In the genomic region with DNA sequence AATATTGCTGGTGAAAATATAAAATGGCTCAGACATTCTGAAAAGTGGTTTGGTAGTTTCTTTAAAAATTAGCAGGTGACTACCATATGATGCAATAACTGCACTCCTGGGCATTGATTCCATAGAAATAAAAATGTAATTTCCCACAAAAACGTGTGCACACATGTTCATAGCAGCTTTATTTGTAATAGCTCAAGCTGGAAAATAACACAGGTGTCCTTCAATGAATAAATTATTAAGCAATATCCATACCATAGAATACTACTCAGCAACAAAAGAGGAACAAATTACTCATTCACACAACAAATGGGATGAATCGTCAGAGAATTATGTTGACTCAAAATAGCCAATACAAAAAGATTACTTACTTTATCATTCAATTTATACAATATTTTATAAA, we compare ENCODE assay signal across 18 cellular contexts.
"Had no signal": no experiment of that assay in that cellular context is flagged by ENCODE, and none has a peak within 500 bp of the region (broad histone marks: within the 10 kb centered on the region; RNA-seq: fewer than 3 reads in every experiment).

No MANE protein-coding gene starts in this region.

- H3K36me3 ChIP-seq: cardiac muscle cell, neutrophil, tibial artery, vagina, WERI-Rb-1 had no signal

- H3K4me3 ChIP-seq: cardiac muscle cell, tibial artery, vagina had no signal

- ATAC-seq: activated CD4-positive, alpha-beta T cell treated with anti-CD3 and anti-CD28 coated beads for 36 hours; activated CD8-positive, alpha-beta T cell treated with anti-CD3 and anti-CD28 coated beads for 36 hours; activated T-cell treated with anti-CD3 and anti-CD28 coated beads, Interleukin-2, amount 50 U/mL, for 72 hours; naive thymus-derived CD4-positive, alpha-beta T cell; right cardiac atrium; stimulated activated memory B cell treated with anti-CD40 and anti-IgM and Interleukin-4, amounts not matched to agents 10 μg/mL and 1 μg/mL and 100 μg/mL, for 72 hours had no signal

- H3K27ac ChIP-seq: cardiac muscle cell, neutrophil, tibial artery, vagina, WERI-Rb-1 had no signal

- H3K27me3 ChIP-seq: cardiac muscle cell, neutrophil, tibial artery, vagina had no signal

- DNase-seq: activated CD4-positive, alpha-beta T cell treated with anti-CD3 and anti-CD28 coated beads for 36 hours; activated CD8-positive, alpha-beta memory T cell treated with anti-CD3 and anti-CD28 coated beads, Interleukin-2, amount 50 U/mL, for 4 hours; activated CD8-positive, alpha-beta T cell treated with anti-CD3 and anti-CD28 coated beads for 36 hours; activated gamma-delta T cell treated with Interleukin-2 at 50 U/mL for 16 hours; activated naive CD8-positive, alpha-beta T cell treated with anti-CD3 and anti-CD28 coated beads for 36 hours; activated T-cell treated with anti-CD3 and anti-CD28 coated beads, Interleukin-2, amount 50 U/mL, for 72 hours; aorta; naive thymus-derived CD4-positive, alpha-beta T cell; posterior cingulate gyrus; right cardiac atrium; stimulated activated CD4-positive, alpha-beta T cell treated with anti-CD3 and anti-CD28 coated beads, Interleukin-1b, Interleukin-23, amount 100 ng/mL, for 48 hours; tibial artery; WERI-Rb-1 had no signal

- FAIRE-seq: colon had no signal

- H3K4me1 ChIP-seq: tibial artery, vagina had no signal

- H3K9me3 ChIP-seq: neutrophil, tibial artery, vagina had no signal
